ENCODE assay signal across 8 cellular contexts in the genomic region with DNA sequence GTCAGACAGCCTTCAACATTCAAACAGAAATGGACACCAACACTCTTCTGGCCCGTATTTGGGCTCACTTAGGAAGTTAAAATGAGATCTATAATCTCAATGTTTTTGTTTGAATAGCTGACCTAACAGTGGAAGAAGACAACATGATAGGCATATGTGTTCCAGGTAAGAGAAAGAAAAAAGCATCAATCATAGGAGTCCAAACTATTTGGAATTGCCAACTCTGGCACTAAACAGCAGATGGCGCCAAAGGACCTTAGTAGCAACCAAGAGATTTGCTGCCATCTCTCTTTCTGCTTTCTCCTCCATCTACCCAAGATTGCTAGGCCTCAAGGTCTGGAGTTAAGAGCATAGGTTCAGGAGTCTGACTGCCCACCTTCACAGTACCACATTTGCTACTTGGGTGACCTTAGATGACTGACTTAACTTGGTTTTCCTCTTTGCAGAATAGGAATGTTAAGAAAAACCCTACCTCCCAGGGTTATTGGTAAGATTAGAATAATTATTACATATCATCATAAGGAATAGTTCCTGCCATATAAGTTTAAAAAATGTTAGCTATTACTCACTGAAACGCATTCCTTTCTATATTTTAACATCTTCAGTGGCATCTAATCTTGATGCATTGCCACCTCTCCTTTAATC. TPM values are rescaled to one million over a fixed set of nuclear protein-coding genes. Genes with fewer than 3 reads are reported as not detected.
DNase-seq lines count a peak whose midpoint lies in the region; ATAC-seq and TF ChIP-seq lines count a peak whose summit lies in the region.

No MANE protein-coding gene starts in this region.

- no peak overlapping the region for H3K27ac Mint-ChIP-seq in activated CD8-positive, alpha-beta T cell treated with anti-CD3 and anti-CD28 coated beads for 36 hours

- H3K36me3 ChIP-seq in effector memory CD4-positive, alpha-beta T cell (ENCODE audit: control insufficient read depth, insufficient read depth, low read length), result no peaks in the 10 kb centered on the region
- H3K36me3 ChIP-seq in mesendoderm (ENCODE audit: control insufficient read depth, insufficient read depth, low read length), result no peaks in the 10 kb centered on the region

- no peak overlapping the region for H3K23ac ChIP-seq in mesendoderm (ENCODE audit: low read length)

- CTCF ChIA-PET in HEK293T (lab: Yijun Ruan, JAX), result interaction anchor here (0.6 to 1.6 kb wide), 6 partner anchors 16 to 424 kb away, joined by 3 to 5 read pairs (median 3); no protein-coding TSS in a partner anchor
- CTCF ChIA-PET in activated CD8-positive, alpha-beta T cell treated with anti-CD3 and anti-CD28 coated beads for 36 hours (lab: Charles Lee), result interaction anchor here (0.6 to 2.5 kb wide), 18 partner anchors 10 to 456 kb away, joined by 3 to 15 read pairs (median 4); no protein-coding TSS in a partner anchor

- intact Hi-C loops in activated CD8-positive, alpha-beta T cell treated with anti-CD3 and anti-CD28 coated beads for 36 hours (cut with micrococcal nuclease), result loop anchor here (2.0 to 5.0 kb wide), 2 partner anchors 243 to 419 kb away; no protein-coding TSS in a partner anchor

- no peaks in the 10 kb centered on the region for H3K27me3 ChIP-seq in effector memory CD4-positive, alpha-beta T cell (replicated peaks; ENCODE audit: control insufficient read depth, insufficient read depth, low read length, poor library complexity, severe bottlenecking)
- H3K27me3 ChIP-seq in mesendoderm (ENCODE audit: insufficient read depth, low read length, poor library complexity), result no peaks in the 10 kb centered on the region

- no peak overlapping the region for H3K27ac ChIP-seq in C4-2B
- H3K27ac ChIP-seq in effector memory CD4-positive, alpha-beta T cell (ENCODE audit: insufficient read depth, low read length, poor library complexity, severe bottlenecking), result no peak overlapping the region
- H3K27ac ChIP-seq in mesendoderm (ENCODE audit: low read depth, low read length), result no peak overlapping the region

- H3K4ac ChIP-seq in mesendoderm (ENCODE audit: low read depth, low read length), result no peak overlapping the region

- peak; percentile 63 for DNase-seq in HEK293T (ENCODE audit: extremely low spot score)
- peak; percentile 36 for DNase-seq in NCI-H748 treated with DMSO at 0.1 percent for 48 hours (lab: John Stamatoyannopoulos, UW)
- peak; percentile 85 for DNase-seq in activated CD8-positive, alpha-beta T cell treated with anti-CD3 and anti-CD28 coated beads for 36 hours
- DNase-seq in effector memory CD4-positive, alpha-beta T cell, result peak; percentile 40 to 62 (median 41)
- DNase-seq in mesendoderm, result peak; percentile 85
- peak; percentile 21 to 25 for DNase-seq in stimulated activated CD8-positive, alpha-beta memory T cell treated with anti-CD3 and anti-CD28 coated beads, Interleukin-15, amount 100 ng/mL, for 48 hours (ENCODE audit: low read depth in 2 of 2)
- no peak for DNase-seq in 8988T

- peak; percentile 55 for ATAC-seq in activated CD8-positive, alpha-beta T cell treated with anti-CD3 and anti-CD28 coated beads for 36 hours

- no CpG with 5 or more reads among the region's 3 CpGs for WGBS in mesendoderm (ENCODE audit: extremely low coverage, insufficient coverage, low lambda C conversion rate)

- no peaks in the 10 kb centered on the region for H3K27me3 Mint-ChIP-seq in activated CD8-positive, alpha-beta T cell treated with anti-CD3 and anti-CD28 coated beads for 36 hours

- H3K4me3 Mint-ChIP-seq in activated CD8-positive, alpha-beta T cell treated with anti-CD3 and anti-CD28 coated beads for 36 hours, result no peak overlapping the region

- H3K4me1 ChIP-seq in effector memory CD4-positive, alpha-beta T cell (ENCODE audit: control insufficient read depth, insufficient read depth, low read length, poor library complexity, severe bottlenecking), result no peaks in the 10 kb centered on the region
- H3K4me1 ChIP-seq in mesendoderm (ENCODE audit: control insufficient read depth, low read depth, low read length), result peaks cover 2% of the 10 kb centered on the region

- peak overlapping the region; percentile 60 for H2BK5ac ChIP-seq in mesendoderm (ENCODE audit: low read length)

- no peak overlapping the region for H2BK120ac ChIP-seq in mesendoderm (ENCODE audit: low read depth, low read length)

- H3K9me3 ChIP-seq in effector memory CD4-positive, alpha-beta T cell (ENCODE audit: control insufficient read depth, low read length), result no peaks in the 10 kb centered on the region

- H3K9ac ChIP-seq in mesendoderm (ENCODE audit: low read length), result no peak overlapping the region

- no peaks in the 10 kb centered on the region for H3K4me1 Mint-ChIP-seq in activated CD8-positive, alpha-beta T cell treated with anti-CD3 and anti-CD28 coated beads for 36 hours (ENCODE audit: low read depth)

- H3K4me2 ChIP-seq in mesendoderm (ENCODE audit: low read length), result no peak overlapping the region

- POLR2A ChIA-PET in HEK293T (lab: Yijun Ruan, JAX), result no interaction called here
- POLR2A ChIA-PET in activated CD8-positive, alpha-beta T cell treated with anti-CD3 and anti-CD28 coated beads for 36 hours (lab: Charles Lee), result no interaction called here

- H3K79me1 ChIP-seq in mesendoderm (ENCODE audit: low read length), result no peaks in the 10 kb centered on the region

- H3K18ac ChIP-seq in mesendoderm (ENCODE audit: low read length), result no peak overlapping the region

- peak; percentile 93 for TF ChIP-seq CTCF in C4-2B (conservative IDR thresholded peaks at IDR 0.05)
- peak; percentile 87 for TF ChIP-seq CTCF in activated CD8-positive, alpha-beta T cell treated with anti-CD3 and anti-CD28 coated beads for 36 hours (IDR thresholded peaks at IDR 0.05)

- H2BK15ac ChIP-seq in mesendoderm (replicated peaks; ENCODE audit: low read depth), result no peak overlapping the region

- H3K9me3 Mint-ChIP-seq in activated CD8-positive, alpha-beta T cell treated with anti-CD3 and anti-CD28 coated beads for 36 hours, result no peaks in the 10 kb centered on the region

- no peak overlapping the region for H3K4me3 ChIP-seq in effector memory CD4-positive, alpha-beta T cell (ENCODE audit: insufficient read depth, low read depth, low read length, poor library complexity, severe bottlenecking)
- H3K4me3 ChIP-seq in mesendoderm (ENCODE audit: low read length), result no peak overlapping the region

- H2AK5ac ChIP-seq in mesendoderm (ENCODE audit: low read length), result no peak overlapping the region

- no peaks in the 10 kb centered on the region for H3K36me3 Mint-ChIP-seq in activated CD8-positive, alpha-beta T cell treated with anti-CD3 and anti-CD28 coated beads for 36 hours (ENCODE audit: low read depth)

- no peaks in the 10 kb centered on the region for H3K79me2 ChIP-seq in mesendoderm (ENCODE audit: control insufficient read depth, insufficient read depth, low read length)

- H4K8ac ChIP-seq in mesendoderm (ENCODE audit: low read depth, low read length), result no peak overlapping the region

- no peak overlapping the region for H4K5ac ChIP-seq in mesendoderm (ENCODE audit: low read length)

- H3K56ac ChIP-seq in mesendoderm (ENCODE audit: low read length), result no peak overlapping the region

TF ChIP-seq in HEK293T, 16 proteins besides CTCF, POLR2A, EP300 and RAD21:
- TF ChIP-seq, protein P1, sequence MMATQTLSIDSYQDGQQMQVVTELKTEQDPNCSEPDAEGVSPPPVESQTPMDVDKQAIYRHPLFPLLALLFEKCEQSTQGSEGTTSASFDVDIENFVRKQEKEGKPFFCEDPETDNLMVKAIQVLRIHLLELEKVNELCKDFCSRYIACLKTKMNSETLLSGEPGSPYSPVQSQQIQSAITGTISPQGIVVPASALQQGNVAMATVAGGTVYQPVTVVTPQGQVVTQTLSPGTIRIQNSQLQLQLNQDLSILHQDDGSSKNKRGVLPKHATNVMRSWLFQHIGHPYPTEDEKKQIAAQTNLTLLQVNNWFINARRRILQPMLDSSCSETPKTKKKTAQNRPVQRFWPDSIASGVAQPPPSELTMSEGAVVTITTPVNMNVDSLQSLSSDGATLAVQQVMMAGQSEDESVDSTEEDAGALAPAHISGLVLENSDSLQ (IDR thresholded peaks at IDR 0.05), result peak; percentile 79
- TF ChIP-seq NFRKB (IDR thresholded peaks at IDR 0.05), result no peak

RNA-seq across cellular contexts. Expression of a gene that starts 30.2 kb away (rescaled TPM):
- total RNA-seq in activated CD8-positive, alpha-beta T cell treated with anti-CD3 and anti-CD28 coated beads for 36 hours, result 10 to 100 TPM; 39.0 to 41.8 TPM
- polyA plus RNA-seq in mesendoderm (2013, experiment 1 of 2), result 16.2 TPM
- 15.7 TPM for polyA plus RNA-seq in mesendoderm (2013, experiment 2 of 2)
